ENCODE assay signal across 14 cellular contexts in genomic region chr14:88352299-88353097, GRCh38. TPM values are rescaled to one million over a fixed set of nuclear protein-coding genes. Genes with fewer than 3 reads are reported as not detected.
DNase-seq lines count a peak whose midpoint lies in the region; ATAC-seq lines count a peak whose summit lies in the region.
"Had no signal": no experiment of that assay in that cellular context is flagged by ENCODE, and none has a peak within 500 bp of the region (broad histone marks: within the 10 kb centered on the region; RNA-seq: fewer than 3 reads in every experiment).

No MANE protein-coding gene starts in this region.

- H3K4me1 Mint-ChIP-seq in activated CD4-positive, alpha-beta T cell treated with anti-CD3 and anti-CD28 coated beads for 36 hours = no peaks in the 10 kb centered on the region
- H3K4me1 Mint-ChIP-seq: activated naive CD8-positive, alpha-beta T cell treated with anti-CD3 and anti-CD28 coated beads, Interleukin-2, amount 10 ng/mL, durations not matched to agents 7 days and 5 days had no signal

- CTCF ChIA-PET in activated CD4-positive, alpha-beta T cell treated with anti-CD3 and anti-CD28 coated beads for 36 hours (lab: Charles Lee) = no interaction called here

- no peak overlapping the region for H3K4me3 Mint-ChIP-seq in activated CD4-positive, alpha-beta T cell treated with anti-CD3 and anti-CD28 coated beads for 36 hours
- H3K4me3 Mint-ChIP-seq: activated CD8-positive, alpha-beta T cell treated with anti-CD3 and anti-CD28 coated beads, Interleukin-2, amount 10 ng/mL, durations not matched to agents 7 days and 5 days; activated naive CD8-positive, alpha-beta T cell treated with anti-CD3 and anti-CD28 coated beads, Interleukin-2, amount 10 ng/mL, durations not matched to agents 7 days and 5 days; T-helper 1 cell treated with Interleukin-12 subunit alpha and Interleukin-12 subunit beta and Interleukin-4 antibody, amounts not matched to agents 30 μg/mL and 1 μg/mL, for 36 hours had no signal

- H3K27me3 Mint-ChIP-seq in activated CD4-positive, alpha-beta T cell treated with anti-CD3 and anti-CD28 coated beads for 36 hours = peaks cover 3% of the 10 kb centered on the region
- H3K27me3 Mint-ChIP-seq: activated naive CD8-positive, alpha-beta T cell treated with anti-CD3 and anti-CD28 coated beads, Interleukin-2, amount 10 ng/mL, durations not matched to agents 7 days and 5 days had no signal

- H3K4me3 ChIP-seq in skeletal muscle cell (ENCODE audit: low read depth, low read length) = no peak overlapping the region
- H3K4me3 ChIP-seq: hepatocyte had no signal

- POLR2A ChIA-PET in activated CD4-positive, alpha-beta T cell treated with anti-CD3 and anti-CD28 coated beads for 36 hours (lab: Charles Lee) = no interaction called here

- no peak for ATAC-seq in HG02642 (IDR thresholded peaks at IDR 0.05; ENCODE audit: poor library complexity, unreplicated experiment)
- no peak for ATAC-seq in activated CD4-positive, alpha-beta T cell treated with anti-CD3 and anti-CD28 coated beads for 36 hours
- no peak for ATAC-seq in HG02610 (IDR thresholded peaks at IDR 0.05; ENCODE audit: unreplicated experiment)
- ATAC-seq: activated CD8-positive, alpha-beta T cell treated with anti-CD3 and anti-CD28 coated beads, Interleukin-2, amount 10 ng/mL, durations not matched to agents 7 days and 5 days had no signal

- peak; percentile 21 for DNase-seq in NCI-H1092 (lab: John Stamatoyannopoulos, UW)
- peak; percentile 94 for DNase-seq in NCI-H510A (lab: John Stamatoyannopoulos, UW)
- peak; percentile 41 for DNase-seq in epidermal melanocyte (ENCODE audit: insufficient read length, low spot score)
- DNase-seq in skeletal muscle cell (ENCODE audit: low read depth) = peak; percentile 6
- DNase-seq in middle frontal gyrus (ENCODE audit: extremely low spot score, low spot score) = no peak
- DNase-seq in activated CD4-positive, alpha-beta T cell treated with anti-CD3 and anti-CD28 coated beads for 36 hours = no peak
- DNase-seq: activated CD8-positive, alpha-beta T cell treated with anti-CD3 and anti-CD28 coated beads, Interleukin-2, amount 10 ng/mL, durations not matched to agents 7 days and 5 days; activated naive CD8-positive, alpha-beta T cell treated with anti-CD3 and anti-CD28 coated beads, Interleukin-2, amount 10 ng/mL, durations not matched to agents 7 days and 5 days; effector CD4-positive, alpha-beta T cell had no signal

- no peak overlapping the region for H3K27ac Mint-ChIP-seq in activated CD4-positive, alpha-beta T cell treated with anti-CD3 and anti-CD28 coated beads for 36 hours
- H3K27ac Mint-ChIP-seq: activated CD8-positive, alpha-beta T cell treated with anti-CD3 and anti-CD28 coated beads, Interleukin-2, amount 10 ng/mL, durations not matched to agents 7 days and 5 days; activated naive CD8-positive, alpha-beta T cell treated with anti-CD3 and anti-CD28 coated beads, Interleukin-2, amount 10 ng/mL, durations not matched to agents 7 days and 5 days; T-helper 1 cell treated with Interleukin-12 subunit alpha and Interleukin-12 subunit beta and Interleukin-4 antibody, amounts not matched to agents 30 μg/mL and 1 μg/mL, for 36 hours had no signal

- intact Hi-C loops in activated CD4-positive, alpha-beta T cell treated with anti-CD3 and anti-CD28 coated beads for 36 hours (cut with DNase I, micrococcal nuclease) = no loop called here

- H3K9me3 Mint-ChIP-seq in activated CD4-positive, alpha-beta T cell treated with anti-CD3 and anti-CD28 coated beads for 36 hours (ENCODE audit: low read depth) = no peaks in the 10 kb centered on the region
- H3K9me3 Mint-ChIP-seq: activated naive CD8-positive, alpha-beta T cell treated with anti-CD3 and anti-CD28 coated beads, Interleukin-2, amount 10 ng/mL, durations not matched to agents 7 days and 5 days; T-helper 1 cell treated with Interleukin-12 subunit alpha and Interleukin-12 subunit beta and Interleukin-4 antibody, amounts not matched to agents 30 μg/mL and 1 μg/mL, for 36 hours had no signal

- H3K36me3 Mint-ChIP-seq in activated CD4-positive, alpha-beta T cell treated with anti-CD3 and anti-CD28 coated beads for 36 hours (ENCODE audit: low read depth) = no peaks in the 10 kb centered on the region
- H3K36me3 Mint-ChIP-seq: activated naive CD8-positive, alpha-beta T cell treated with anti-CD3 and anti-CD28 coated beads, Interleukin-2, amount 10 ng/mL, durations not matched to agents 7 days and 5 days had no signal

RNA-seq across cellular contexts. Expression of gene KCNK10, which starts 29.4 kb away (rescaled TPM):
- total RNA-seq in activated CD4-positive, alpha-beta T cell treated with anti-CD3 and anti-CD28 coated beads for 36 hours = not detected
- total RNA-seq: activated CD8-positive, alpha-beta T cell treated with anti-CD3 and anti-CD28 coated beads, Interleukin-2, amount 10 ng/mL, durations not matched to agents 7 days and 5 days; activated naive CD8-positive, alpha-beta T cell treated with anti-CD3 and anti-CD28 coated beads, Interleukin-2, amount 10 ng/mL, durations not matched to agents 7 days and 5 days; HT-29 had no signal

RNA-seq across cellular contexts. Expression of gene SPATA7, which starts 33.0 kb away (rescaled TPM):
- total RNA-seq in activated CD4-positive, alpha-beta T cell treated with anti-CD3 and anti-CD28 coated beads for 36 hours = 1 to 10 TPM; 3.4 to 4.0 TPM

Comparison
In these comparisons a context has a peak if more than half of its experiments do, and no peak if none do; other contexts are left out.
1. DNase-seq: peak in NCI-H1092 (single experiment), NCI-H510A (single experiment), epidermal melanocyte (single experiment) and skeletal muscle cell (single experiment); none in middle frontal gyrus (single experiment) and activated CD4-positive, alpha-beta T cell treated with anti-CD3 and anti-CD28 coated beads for 36 hours (single experiment).